In genomic region chr10:50395279-50395678, GRCh38 we compare ENCODE assay signal across 1 cellular context.
TF ChIP-seq lines count a peak whose summit lies in the region.

No MANE protein-coding gene starts in this region.

TF ChIP-seq in HepG2, 621 proteins besides CTCF, POLR2A, EP300 and RAD21 (continued from another document and continues in another):
- TF ChIP-seq ZBTB39 (CRISPR knock-in tag; IDR thresholded peaks at IDR 0.05) (no peak), CEBPB (IDR thresholded peaks at IDR 0.05; ENCODE audit: borderline replicate concordance, low read depth, low read length) (peak; percentile 97), HNRNPL (IDR thresholded peaks at IDR 0.05; ENCODE audit: low read depth, low read length) (no peak), ZNF12 (CRISPR knock-in tag; IDR thresholded peaks at IDR 0.05) (peak; percentile 38; the same call in 1 of the 2 replicates), TCF12 (IDR thresholded peaks at IDR 0.05) (no peak), TCF12 (CRISPR knock-in tag; IDR thresholded peaks at IDR 0.05) (no peak), ZNF510 (CRISPR knock-in tag; IDR thresholded peaks at IDR 0.05; ENCODE audit: low read depth) (no peak), CCAR2 (optimal IDR thresholded peaks at IDR 0.05; ENCODE audit: low read depth, low read length) (no peak), ZFP36L1 (CRISPR knock-in tag; IDR thresholded peaks at IDR 0.05) (no peak; the same call in 1 of the 2 replicates), MNT (IDR thresholded peaks at IDR 0.05) (no peak), HMGXB3 (CRISPR knock-in tag; IDR thresholded peaks at IDR 0.05; ENCODE audit: borderline replicate concordance) (no peak), ATF7 (IDR thresholded peaks at IDR 0.05) (peak; percentile 41; the same call in 1 of the 2 replicates), ATF7 (CRISPR knock-in tag; IDR thresholded peaks at IDR 0.05) (no peak; the same call in 1 of the 2 replicates), SIX4 (CRISPR knock-in tag; IDR thresholded peaks at IDR 0.05) (no peak), RXRA (CRISPR knock-in tag; IDR thresholded peaks at IDR 0.05) (no peak), ZNF331 (CRISPR knock-in tag; IDR thresholded peaks at IDR 0.05) (no peak), NFIC (IDR thresholded peaks at IDR 0.05; ENCODE audit: low read length) (peak; percentile 77; the same call in 1 of the 2 replicates), ZNF704 (CRISPR knock-in tag; IDR thresholded peaks at IDR 0.05; ENCODE audit: borderline replicate concordance) (no peak), BRF2 (CRISPR knock-in tag; IDR thresholded peaks at IDR 0.05) (no peak), ZMAT3 (CRISPR knock-in tag; conservative IDR thresholded peaks at IDR 0.05) (no peak), ZNF672 (CRISPR knock-in tag; IDR thresholded peaks at IDR 0.05) (no peak), ATF1 (CRISPR knock-in tag; IDR thresholded peaks at IDR 0.05) (peak; percentile 38; the same call in 1 of the 2 replicates), ZNF737 (CRISPR knock-in tag; IDR thresholded peaks at IDR 0.05; ENCODE audit: borderline replicate concordance) (no peak), RFX5 (IDR thresholded peaks at IDR 0.05; ENCODE audit: low read depth, low read length) (no peak), DR1 (CRISPR knock-in tag; IDR thresholded peaks at IDR 0.05) (no peak), ZNF564 (CRISPR knock-in tag; IDR thresholded peaks at IDR 0.05) (no peak), RORA (CRISPR knock-in tag; IDR thresholded peaks at IDR 0.05) (no peak), NFKBIZ (CRISPR knock-in tag; IDR thresholded peaks at IDR 0.05) (peak; percentile 64; the same call in 1 of the 2 replicates), ZMYM4 (CRISPR knock-in tag; IDR thresholded peaks at IDR 0.05) (peak; percentile 36; the same call in 1 of the 2 replicates), ZNF446 (CRISPR knock-in tag; IDR thresholded peaks at IDR 0.05) (no peak), MXI1 (IDR thresholded peaks at IDR 0.05; ENCODE audit: borderline replicate concordance, low read depth, low read length) (peak; percentile 44; the same call in 1 of the 3 replicates), ZBTB8A (CRISPR knock-in tag; IDR thresholded peaks at IDR 0.05; ENCODE audit: borderline replicate concordance, low read depth) (no peak), ZBTB42 (CRISPR knock-in tag; IDR thresholded peaks at IDR 0.05) (no peak), HNF4A (CRISPR knock-in tag; IDR thresholded peaks at IDR 0.05) (peak; percentile 51), SATB2 (CRISPR knock-in tag; IDR thresholded peaks at IDR 0.05) (peak; percentile 87), ZNF501 (CRISPR knock-in tag; IDR thresholded peaks at IDR 0.05) (no peak), JUN (CRISPR knock-in tag; IDR thresholded peaks at IDR 0.05) (no peak), SOX6 (IDR thresholded peaks at IDR 0.05) (no peak), SOX6 (CRISPR knock-in tag; IDR thresholded peaks at IDR 0.05) (peak; percentile 80), USF2 (IDR thresholded peaks at IDR 0.05; ENCODE audit: low read depth, low read length) (no peak), USF2 (CRISPR knock-in tag; IDR thresholded peaks at IDR 0.05; ENCODE audit: borderline replicate concordance) (no peak), ZNF234 (CRISPR knock-in tag; conservative IDR thresholded peaks at IDR 0.05) (no peak), ZNF891 (CRISPR knock-in tag; IDR thresholded peaks at IDR 0.05) (no peak), PRMT3 (CRISPR knock-in tag; IDR thresholded peaks at IDR 0.05; ENCODE audit: borderline replicate concordance, low read depth) (no peak), ZFP1 (CRISPR knock-in tag; IDR thresholded peaks at IDR 0.05) (no peak), HDAC1 (CRISPR knock-in tag; IDR thresholded peaks at IDR 0.05) (peak; percentile 60), NCOA5 (CRISPR knock-in tag; IDR thresholded peaks at IDR 0.05) (no peak), ZNF781 (CRISPR knock-in tag; IDR thresholded peaks at IDR 0.05; ENCODE audit: borderline replicate concordance, not compliant biosample characterization) (no peak), SP2 (CRISPR knock-in tag; IDR thresholded peaks at IDR 0.05) (no peak), ZNF343 (CRISPR knock-in tag; IDR thresholded peaks at IDR 0.05) (no peak), REXO4 (CRISPR knock-in tag; IDR thresholded peaks at IDR 0.05; ENCODE audit: borderline replicate concordance) (no peak), DNMT3B (CRISPR knock-in tag; conservative IDR thresholded peaks at IDR 0.05) (0 out of 2 replicates have a peak, but pooled peaks have one; percentile 72), ZBTB4 (CRISPR knock-in tag; IDR thresholded peaks at IDR 0.05; ENCODE audit: borderline replicate concordance) (no peak), ELF1 (CRISPR knock-in tag; IDR thresholded peaks at IDR 0.05) (no peak), DMTF1 (CRISPR knock-in tag; IDR thresholded peaks at IDR 0.05) (no peak)
